Comparison of ENCODE assay signal across 8 cellular contexts in the genomic region with DNA sequence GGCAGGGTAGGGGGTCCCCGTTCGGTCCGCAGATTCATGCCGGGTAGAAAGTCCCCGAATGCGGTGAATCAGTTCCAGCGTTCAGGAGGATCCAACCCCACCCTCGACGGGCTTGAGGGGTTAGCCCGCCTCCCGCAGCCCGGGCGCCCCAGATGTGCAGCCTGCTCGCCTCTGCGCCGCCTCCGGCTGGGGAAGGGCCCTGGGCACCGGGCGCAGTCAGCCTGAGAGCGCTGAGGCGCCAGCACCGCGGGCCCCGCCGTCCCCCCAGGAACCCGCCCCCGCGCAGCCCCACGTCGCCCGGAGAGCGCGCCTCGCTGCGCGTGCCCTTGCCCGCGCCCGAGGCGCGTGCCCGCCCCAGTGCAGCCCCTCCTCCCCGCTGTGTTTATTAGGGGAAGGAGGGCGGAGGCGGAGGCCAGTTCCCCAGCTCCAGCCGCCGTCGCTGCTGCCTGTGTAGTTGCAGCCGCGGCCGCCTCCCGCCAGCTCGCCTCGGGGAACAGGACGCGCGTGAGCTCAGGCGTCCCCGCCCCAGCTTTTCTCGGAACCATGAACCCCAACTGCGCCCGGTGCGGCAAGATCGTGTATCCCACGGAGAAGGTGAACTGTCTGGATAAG. TPM values are rescaled to one million over a fixed set of nuclear protein-coding genes. Genes with fewer than 3 reads are reported as not detected.
DNase-seq lines count a peak whose midpoint lies in the region; ATAC-seq and TF ChIP-seq lines count a peak whose summit lies in the region.

LASP1 (plus strand) TSS at position 412 of the 612 bp plus-strand sequence; CDS start at position 544, 132 bp downstream.

- no peaks in the 10 kb centered on the region for H3K36me3 ChIP-seq in right lobe of liver

- TF ChIP-seq CTCF in right lobe of liver (IDR thresholded peaks at IDR 0.05) = no peak

- peaks cover 0 to 41% (median 19%) of the 10 kb centered on the region in 4 donors for H3K4me1 ChIP-seq in right lobe of liver

- H3K27ac ChIP-seq in right lobe of liver = peak within 1 kb of the TSS; percentile 82 to 96 (median 93)

- peak; percentile 98 for TF ChIP-seq POLR2A in right lobe of liver (IDR thresholded peaks at IDR 0.05)

- ATAC-seq in GM19043 (IDR thresholded peaks at IDR 0.05; ENCODE audit: low read depth, unreplicated experiment) (peak; percentile 22), HG03432 (IDR thresholded peaks at IDR 0.05; ENCODE audit: unreplicated experiment) (peak; percentile 47), right lobe of liver (peak; percentile 59 to 83 (median 78))

- peak within 1 kb of the TSS; percentile 79 to 99 (median 94) for H3K4me3 ChIP-seq in right lobe of liver

- H3K27me3 ChIP-seq in right lobe of liver = no peaks in the 10 kb centered on the region

- H3K9me3 ChIP-seq in right lobe of liver = no peaks in the 10 kb centered on the region

- WGBS in right lobe of liver (ENCODE audit: insufficient coverage, low coverage, low lambda C conversion rate, missing lambda C conversion rate) = 0% methylated on average over 5 of the region's 65 CpGs

- DNase-seq in AG20443 (ENCODE audit: low spot score) (peak; percentile 95), NCI-H69 (lab: John Stamatoyannopoulos, UW) (peak; percentile 97), dermis microvascular lymphatic vessel endothelial cell (ENCODE audit: low read depth in 2 of 2) (peak; percentile 68 to 89), right lobe of liver (peak; percentile 92 to 94 (median 93))
- DNase-seq in activated CD4-positive, alpha-beta T cell treated with anti-CD3 and anti-CD28 coated beads, Interleukin-2, amount 50 U/mL, for 48 hours = peak; percentile 82 to 86
- peak; percentile 80 to 83 for DNase-seq in stimulated activated CD4-positive, alpha-beta T cell treated with anti-CD3 and anti-CD28 coated beads, Interleukin-4, amount 100 ng/mL, for 4 hours

- intact Hi-C loops in right lobe of liver (cut with DNase I) = loop anchor here in 1 of 2 donors (10.0 kb wide), 1 partner anchor 285 kb away; the partner anchor contains the start of gene PLXDC1

RNA-seq across cellular contexts. Expression of gene LASP1, which starts in this region (rescaled TPM):
- total RNA-seq in dermis microvascular lymphatic vessel endothelial cell = 57.1 and 80.4 TPM in 2 replicates
- total RNA-seq in right lobe of liver = 100 to 1,000 TPM in 2 of 6 experiments, 10 to 100 TPM in 4; 52.2 to 124 (median 84.8) TPM

Comparison
In these comparisons a context has a peak if more than half of its experiments do, and no peak if none do; other contexts are left out.
1. Peak in every context shown above with its lines: DNase-seq, ATAC-seq, H3K4me3 ChIP-seq and H3K27ac ChIP-seq.
2. ATAC-seq: peak in every context shown above with its lines; median percentile 78 in right lobe of liver; 47 in HG03432; 22 in GM19043.